16 cellular contexts compared by ENCODE assay signal in the genomic region with DNA sequence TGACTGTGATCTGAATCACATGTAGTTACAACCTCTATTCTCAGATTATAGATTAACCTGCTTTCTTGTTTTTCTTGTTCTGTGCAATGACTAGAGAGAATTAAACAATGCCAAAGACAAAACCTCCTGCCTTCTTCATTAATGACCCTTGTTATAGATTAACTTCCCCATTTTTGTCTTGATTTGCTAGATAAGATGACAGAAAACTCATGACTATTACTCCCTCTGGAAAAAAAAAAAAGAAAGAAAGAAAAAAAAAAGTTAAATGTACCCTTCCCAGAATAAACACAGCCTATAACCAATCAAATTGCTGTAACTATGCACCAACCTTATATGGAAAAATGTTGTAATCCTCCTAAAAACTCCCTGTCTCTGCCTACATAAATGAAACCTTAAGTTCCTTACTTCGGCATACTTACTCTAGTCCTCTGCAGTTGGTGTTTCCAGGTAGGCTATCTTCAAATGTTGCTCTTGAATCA. TPM values are rescaled to one million over a fixed set of nuclear protein-coding genes. Genes with fewer than 3 reads are reported as not detected.
A peak's percentile ranks its signal among the peaks of the same experiment; 100 is the strongest.
DNase-seq lines count a peak whose midpoint lies in the region; ATAC-seq, FAIRE-seq and TF ChIP-seq lines count a peak whose summit lies in the region.
"Had no signal": no experiment of that assay in that cellular context is flagged by ENCODE, and none has a peak within 500 bp of the region (broad histone marks: within the 10 kb centered on the region; RNA-seq: fewer than 3 reads in every experiment).

No MANE protein-coding gene starts in this region.

- no peaks in the 10 kb centered on the region for H4K20me1 ChIP-seq in K562 (replicated peaks; ENCODE audit: control insufficient read depth, insufficient read depth, low read length)

- no peak for TF ChIP-seq POLR2A in K562 (conservative IDR thresholded peaks at IDR 0.05)

- peak overlapping the region; percentile 53 for H3K4me3 Mint-ChIP-seq in Caco-2 (ENCODE audit: unreplicated experiment)
- H3K4me3 Mint-ChIP-seq in activated naive CD8-positive, alpha-beta T cell treated with anti-CD3 and anti-CD28 coated beads for 36 hours: no peak overlapping the region
- no peak overlapping the region for H3K4me3 Mint-ChIP-seq in glutamatergic neuron (ENCODE audit: unreplicated experiment)
- H3K4me3 Mint-ChIP-seq: stimulated activated effector memory CD8-positive, alpha-beta T cell treated with anti-CD3 and anti-CD28 coated beads, Interleukin-12 subunit alpha, Interleukin-12 subunit beta, amount 100 ng/mL, for 72 hours; T-helper 2 cell treated with Interferon-gamma antibody and Interleukin-4, amounts not matched to agents 5 μg/mL and 100 μg/mL, for 36 hours had no signal

- BruUV-seq in Caco-2 (replicated peaks; lab: Mats Ljungman, UMichigan) (no TSS peak), K562 (replicated peaks; lab: Mats Ljungman, UMichigan) (no TSS peak)

- no peak overlapping the region for H3K4me2 ChIP-seq in K562 (ENCODE audit: insufficient read depth, low read length)

- H3K36me3 Mint-ChIP-seq in Caco-2 (ENCODE audit: insufficient read depth, unreplicated experiment) (peaks cover 7% of the 10 kb centered on the region), glutamatergic neuron (ENCODE audit: unreplicated experiment) (no peaks in the 10 kb centered on the region)
- H3K36me3 Mint-ChIP-seq in activated naive CD8-positive, alpha-beta T cell treated with anti-CD3 and anti-CD28 coated beads for 36 hours: no peaks in the 10 kb centered on the region
- H3K36me3 Mint-ChIP-seq: stimulated activated effector memory CD8-positive, alpha-beta T cell treated with anti-CD3 and anti-CD28 coated beads, Interleukin-12 subunit alpha, Interleukin-12 subunit beta, amount 100 ng/mL, for 72 hours had no signal

- H3K27me3 Mint-ChIP-seq in Caco-2 (ENCODE audit: insufficient read depth, unreplicated experiment) (no peaks in the 10 kb centered on the region), glutamatergic neuron (ENCODE audit: unreplicated experiment) (no peaks in the 10 kb centered on the region)
- H3K27me3 Mint-ChIP-seq in activated naive CD8-positive, alpha-beta T cell treated with anti-CD3 and anti-CD28 coated beads for 36 hours: no peaks in the 10 kb centered on the region

- WGBS in K562 (ENCODE audit: insufficient coverage, low coverage, missing lambda C conversion rate): 48% methylated on average over 1 of the region's 1 CpG

- ATAC-seq in K562: no peak
- peak; percentile 75 for ATAC-seq in left lobe of liver
- ATAC-seq in GM19035 (IDR thresholded peaks at IDR 0.05; ENCODE audit: unreplicated experiment): no peak
- ATAC-seq: stimulated activated effector memory CD8-positive, alpha-beta T cell treated with anti-CD3 and anti-CD28 coated beads, Interleukin-12 subunit alpha, Interleukin-12 subunit beta, amount 100 ng/mL, for 72 hours had no signal

- H3K27ac ChIP-seq in K562 (ENCODE audit: extremely low read depth, low read depth, low read length): no peak overlapping the region
- H3K27ac ChIP-seq: dorsolateral prefrontal cortex, parathyroid adenoma had no signal

- H3K27ac Mint-ChIP-seq in Caco-2 (ENCODE audit: unreplicated experiment) (peak overlapping the region; percentile 80), glutamatergic neuron (ENCODE audit: unreplicated experiment) (no peak overlapping the region)
- no peak overlapping the region for H3K27ac Mint-ChIP-seq in activated naive CD8-positive, alpha-beta T cell treated with anti-CD3 and anti-CD28 coated beads for 36 hours
- H3K27ac Mint-ChIP-seq: stimulated activated effector memory CD8-positive, alpha-beta T cell treated with anti-CD3 and anti-CD28 coated beads, Interleukin-12 subunit alpha, Interleukin-12 subunit beta, amount 100 ng/mL, for 72 hours; T-helper 2 cell treated with Interferon-gamma antibody and Interleukin-4, amounts not matched to agents 5 μg/mL and 100 μg/mL, for 36 hours had no signal

- peak in 1 of 2 experiments; percentile 63 for DNase-seq in Caco-2
- peak; percentile 41 for DNase-seq in LNCaP clone FGC (ENCODE audit: low read depth)
- no peak for DNase-seq in K562 (ENCODE audit: extremely low read depth in 1 of 4, low spot score in 3 of 4)
- no peak for DNase-seq in left lobe of liver (ENCODE audit: low spot score)
- no peak for DNase-seq in activated naive CD8-positive, alpha-beta T cell treated with anti-CD3 and anti-CD28 coated beads for 36 hours
- no peak for DNase-seq in NCI-H1694 treated with DMSO at 0.1 percent for 48 hours (lab: John Stamatoyannopoulos, UW)
- no peak for DNase-seq in glutamatergic neuron
- DNase-seq: dorsolateral prefrontal cortex; NCI-H2081 treated with DMSO at 0.1 percent for 48 hours; stimulated activated CD4-positive, alpha-beta T cell treated with anti-CD3 and anti-CD28 coated beads, Interleukin-1b, Interleukin-23, amount 100 ng/mL, for 48 hours had no signal

- H3K9me3 Mint-ChIP-seq in Caco-2 (ENCODE audit: unreplicated experiment): peaks cover 52% of the 10 kb centered on the region
- H3K9me3 Mint-ChIP-seq in activated naive CD8-positive, alpha-beta T cell treated with anti-CD3 and anti-CD28 coated beads for 36 hours: no peaks in the 10 kb centered on the region
- peaks cover 2% of the 10 kb centered on the region for H3K9me3 Mint-ChIP-seq in glutamatergic neuron (ENCODE audit: unreplicated experiment)
- H3K9me3 Mint-ChIP-seq: stimulated activated effector memory CD8-positive, alpha-beta T cell treated with anti-CD3 and anti-CD28 coated beads, Interleukin-12 subunit alpha, Interleukin-12 subunit beta, amount 100 ng/mL, for 72 hours; T-helper 2 cell treated with Interferon-gamma antibody and Interleukin-4, amounts not matched to agents 5 μg/mL and 100 μg/mL, for 36 hours had no signal

- CTCF ChIA-PET in Caco-2 (lab: Charles Lee) (no interaction called here), K562 (lab: Yijun Ruan, JAX; ENCODE audit: low intra/inter-chr PET ratio) (no interaction called here)

- FAIRE-seq in K562 (lab: Jason Lieb, UNC): no peak
- FAIRE-seq: GM18507 had no signal

- POLR2A ChIA-PET in Caco-2 (lab: Charles Lee) (no interaction called here), K562 (lab: Yijun Ruan, JAX) (no interaction called here)

- H3K4me1 Mint-ChIP-seq in Caco-2 (ENCODE audit: low read depth, unreplicated experiment) (peaks cover 51% of the 10 kb centered on the region), glutamatergic neuron (ENCODE audit: low read depth, unreplicated experiment) (peaks cover under 1% of the 10 kb centered on the region)
- H3K4me1 Mint-ChIP-seq in activated naive CD8-positive, alpha-beta T cell treated with anti-CD3 and anti-CD28 coated beads for 36 hours: peaks cover 29% of the 10 kb centered on the region

- H3K79me2 ChIP-seq in K562 (ENCODE audit: control insufficient read depth, insufficient read depth, low read length): no peaks in the 10 kb centered on the region
- H3K79me2 ChIP-seq: parathyroid adenoma had no signal

- no peak for TF ChIP-seq EP300 in K562 (IDR thresholded peaks at IDR 0.05; ENCODE audit: low read length)

- no peak overlapping the region for H3K9ac ChIP-seq in K562 (ENCODE audit: insufficient read depth in 1 of 2, low read depth in 2 of 2, low read length in 2 of 2)
- H3K9ac ChIP-seq: parathyroid adenoma had no signal

- intact Hi-C loops in Caco-2 (cut with micrococcal nuclease; ENCODE audit: unreplicated experiment) (loop anchor here (1.0 kb wide), 1 partner anchor 41 kb away; a partner anchor contains a TSS), K562 (cut with micrococcal nuclease) (no loop called here)

- no peak overlapping the region for H2AFZ ChIP-seq in K562 (ENCODE audit: low read depth, low read length)
- H2AFZ ChIP-seq: parathyroid adenoma had no signal

- H3K4me1 ChIP-seq in Caco-2 (peaks cover 27% of the 10 kb centered on the region), K562 (replicated peaks in 1 of 2; ENCODE audit: control insufficient read depth in 2 of 2, insufficient read depth in 2 of 2, low read length in 2 of 2) (no peaks in the 10 kb centered on the region)

- H3K27me3 ChIP-seq in Caco-2 (replicated peaks; ENCODE audit: control insufficient read depth, insufficient read depth, low read length) (no peaks in the 10 kb centered on the region), K562 (ENCODE audit: control insufficient read depth in 2 of 2, insufficient read depth in 2 of 2, low read length in 2 of 2) (no peaks in the 10 kb centered on the region)

- in situ Hi-C loops in K562 (cut with MboI): loop anchor here (10.0 kb wide), 1 partner anchor 266 kb away; no protein-coding TSS in a partner anchor

- TF ChIP-seq CTCF in Caco-2 (IDR thresholded peaks at IDR 0.05; ENCODE audit: insufficient read depth in 1 of 2, low read depth in 1 of 2, low read length in 1 of 2, severe bottlenecking in 1 of 2, unreplicated experiment in 1 of 2) (no peak), LNCaP clone FGC (IDR thresholded peaks at IDR 0.05; ENCODE audit: control insufficient read depth, extremely low read depth, insufficient read depth) (no peak), K562 (IDR thresholded peaks at IDR 0.05 in 2 of 3, conservative IDR thresholded peaks at IDR 0.05 in 1 of 3; ENCODE audit: insufficient read depth in 2 of 3, low read depth in 1 of 3, low read length in 3 of 3) (no peak), glutamatergic neuron (IDR thresholded peaks at IDR 0.05; ENCODE audit: partially characterized antibody, unreplicated experiment) (no peak)

- H3K9me3 ChIP-seq in Caco-2 (peaks cover 20% of the 10 kb centered on the region), K562 (replicated peaks; ENCODE audit: control insufficient read depth, insufficient read depth, low read depth, low read length) (no peaks in the 10 kb centered on the region)

- no peaks in the 10 kb centered on the region for H3K36me3 ChIP-seq in Caco-2 (ENCODE audit: control insufficient read depth, insufficient read depth, low read length)
- H3K36me3 ChIP-seq in K562 (ENCODE audit: control insufficient read depth, insufficient read depth, low read length): no peaks in the 10 kb centered on the region

- TF ChIP-seq RAD21 in K562 (CRISPR knock-in tag; conservative IDR thresholded peaks at IDR 0.05 in 1 of 2, IDR thresholded peaks at IDR 0.05 in 1 of 2): no peak

- H3K9me1 ChIP-seq in K562 (ENCODE audit: control insufficient read depth, insufficient read depth, low read length): no peaks in the 10 kb centered on the region

- H3K4me3 ChIP-seq in Caco-2 (ENCODE audit: low read depth, low read length) (no peak overlapping the region), LNCaP clone FGC (ENCODE audit: low read depth, low read length) (no peak overlapping the region), K562 (no peak overlapping the region)
- H3K4me3 ChIP-seq: dorsolateral prefrontal cortex, lung had no signal

RNA-seq across cellular contexts. Expression of a gene that starts 41.1 kb away (rescaled TPM):
- total RNA-seq in Caco-2 (2022) (7.0 and 7.8 TPM in 2 replicates), K562 (2014; rRNA removed) (1.6 and 4.4 TPM in 2 replicates), K562 (2014; rRNA removed; fragmentation: Illumina TruSeq; extraction: Trizol) (2.5 and 2.7 TPM in 2 replicates), K562 (2015; rRNA removed; fragmentation: Illumina TruSeq; extraction: Trizol) (4.7 and 6.1 TPM in 2 replicates), K562 (2021) (7.2 and 7.4 TPM in 2 replicates), left lobe of liver (1.2 TPM), glutamatergic neuron (ENCODE audit: unreplicated experiment) (0.27 TPM)
- 2.8 and 3.6 TPM in 2 replicates for total RNA-seq in K562 (2011; cell fraction: chromatin; rRNA removed; ENCODE audit: low replicate concordance)
- total RNA-seq in K562 (2011; cell fraction: nucleolus; rRNA removed): 2.3 and 3.0 TPM in 2 replicates
- 2.9 and 4.0 TPM in 2 replicates for total RNA-seq in K562 (2011; cell fraction: nucleoplasm; rRNA removed)
- polyA plus RNA-seq in K562 (2011; rRNA removed) (0.35 and 1.2 TPM in 2 replicates), K562 (2014; fragmentation: Illumina TruSeq; extraction: Trizol) (9.3 and 9.6 TPM in 2 replicates), K562 (2014; fragmentation: Nextera tagmentation; extraction: Ambion mirVana) (1 to 10 TPM; 1.2 to 1.5 TPM), K562 (2014; rRNA removed) (6.6 and 8.6 TPM in 2 replicates)
- 0.13 and 3.5 TPM in 2 replicates for polyA plus RNA-seq in K562 (2011; cell fraction: cytosol; rRNA removed)
- 0.24 and 3.2 TPM in 2 replicates for polyA plus RNA-seq in K562 (2011; cell fraction: nucleus; rRNA removed)
- polyA plus RNA-seq in K562 (2012): 21.8 and 40.0 TPM in 2 replicates
- polyA minus RNA-seq in K562 (2011; rRNA and poly(A)+ RNA removed): 0.09 and 1.3 TPM in 2 replicates
- polyA minus RNA-seq in K562 (2011; cell fraction: cytosol; rRNA and poly(A)+ RNA removed): 1.1 TPM in 1 of 2 replicates, not detected in the other
- polyA minus RNA-seq in K562 (2011; cell fraction: nucleus; rRNA and poly(A)+ RNA removed): 0.54 TPM in 1 of 2 replicates, not detected in the other
- total RNA-seq in activated naive CD8-positive, alpha-beta T cell treated with anti-CD3 and anti-CD28 coated beads for 36 hours: 100 to 1,000 TPM; 117 TPM

RNA-seq across cellular contexts. Expression of a gene that starts 41.5 kb away (rescaled TPM):
- total RNA-seq in Caco-2 (2022) (1.6 and 1.9 TPM in 2 replicates), K562 (2014; rRNA removed) (3.6 and 3.8 TPM in 2 replicates), K562 (2014; rRNA removed; fragmentation: Illumina TruSeq; extraction: Trizol) (3.6 and 4.7 TPM in 2 replicates), K562 (2015; rRNA removed; fragmentation: Illumina TruSeq; extraction: Trizol) (7.9 and 8.1 TPM in 2 replicates), K562 (2021) (3.5 and 3.7 TPM in 2 replicates), left lobe of liver (1.5 TPM), glutamatergic neuron (ENCODE audit: unreplicated experiment) (1.7 TPM)
- 4.4 and 5.8 TPM in 2 replicates for total RNA-seq in K562 (2011; cell fraction: chromatin; rRNA removed; ENCODE audit: low replicate concordance)
- total RNA-seq in K562 (2011; cell fraction: nucleolus; rRNA removed): 3.9 and 5.0 TPM in 2 replicates
- total RNA-seq in K562 (2011; cell fraction: nucleoplasm; rRNA removed): 4.5 and 5.2 TPM in 2 replicates
- polyA plus RNA-seq in K562 (2011; rRNA removed) (0.38 and 8.3 TPM in 2 replicates), K562 (2014; fragmentation: Illumina TruSeq; extraction: Trizol) (4.5 and 4.6 TPM in 2 replicates), K562 (2014; fragmentation: Nextera tagmentation; extraction: Ambion mirVana) (1 to 10 TPM; 2.0 to 4.1 TPM), K562 (2014; rRNA removed) (2.5 and 3.8 TPM in 2 replicates)
- polyA plus RNA-seq in K562 (2011; cell fraction: cytosol; rRNA removed): 0.18 and 2.8 TPM in 2 replicates
- polyA plus RNA-seq in K562 (2011; cell fraction: nucleus; rRNA removed): 0.39 and 6.3 TPM in 2 replicates
- 11.9 and 24.7 TPM in 2 replicates for polyA plus RNA-seq in K562 (2012)
- polyA minus RNA-seq in K562 (2011; rRNA and poly(A)+ RNA removed): 0.45 and 7.9 TPM in 2 replicates
- polyA minus RNA-seq in K562 (2011; cell fraction: cytosol; rRNA and poly(A)+ RNA removed): 4.2 TPM in 1 of 2 replicates, not detected in the other
- 0.22 and 2.6 TPM in 2 replicates for polyA minus RNA-seq in K562 (2011; cell fraction: nucleus; rRNA and poly(A)+ RNA removed)
- total RNA-seq in activated naive CD8-positive, alpha-beta T cell treated with anti-CD3 and anti-CD28 coated beads for 36 hours: 10 to 100 TPM; 19.0 to 20.6 TPM

Comparison
In these comparisons a context has a peak if more than half of its experiments do, and no peak if none do; other contexts are left out.
1. RNA of a gene that starts 41.1 kb away (total RNA-seq): 117 TPM in activated naive CD8-positive, alpha-beta T cell treated with anti-CD3 and anti-CD28 coated beads for 36 hours; 7.0 to 7.8 TPM in Caco-2, 1.6 to 7.4 TPM in K562, 1.2 TPM in left lobe of liver (single experiment) and 0.27 TPM in glutamatergic neuron (single experiment); every median in the first group is over 10 times any median in the second.